In the genomic region with DNA sequence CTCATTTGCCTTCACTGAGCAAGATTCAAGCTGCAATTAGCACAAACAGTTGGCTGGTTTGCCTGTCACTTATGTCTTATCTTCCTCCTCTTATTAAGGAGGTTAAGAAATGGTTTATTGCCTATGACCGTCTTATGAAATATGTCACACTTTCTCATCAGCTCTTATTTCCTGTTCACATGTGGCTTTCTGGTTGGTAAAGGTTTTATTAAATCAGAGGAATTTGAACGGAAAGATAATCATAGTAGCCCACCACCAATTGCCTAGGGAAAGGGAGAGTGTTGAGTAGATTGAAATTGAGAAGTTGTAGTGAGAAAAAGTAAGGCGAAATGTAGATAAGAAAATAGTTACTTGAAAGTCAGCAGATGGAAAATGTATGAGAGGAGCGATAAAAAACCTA, we compare ENCODE assay signal across 19 cellular contexts. TPM values are rescaled to one million over a fixed set of nuclear protein-coding genes. Genes with fewer than 3 reads are reported as not detected.
A peak's percentile ranks its signal among the peaks of the same experiment; 100 is the strongest.
DNase-seq lines count a peak whose midpoint lies in the region; ATAC-seq and TF ChIP-seq lines count a peak whose summit lies in the region.
"Had no signal": no experiment of that assay in that cellular context is flagged by ENCODE, and none has a peak within 500 bp of the region (broad histone marks: within the 10 kb centered on the region; RNA-seq: fewer than 3 reads in every experiment).

No MANE protein-coding gene starts in this region.

- intact Hi-C loops in activated T-helper 1 cell treated with anti-CD3 and anti-CD28 coated beads, Interleukin-12 subunit alpha, Interleukin-12 subunit beta, Interleukin-2, Interleukin-4 antibody, amounts not matched to agents 30 ng/mL and 10 ng/mL and 1 ng/mL, durations not matched to agents 14 hours and 24 hours and 36 hours (cut with micrococcal nuclease): no loop called here
- intact Hi-C loops in psoas muscle (cut with DNase I): no loop called here

- peaks cover 12% of the 10 kb centered on the region for H3K4me1 ChIP-seq in psoas muscle
- H3K4me1 ChIP-seq: SJCRH30 had no signal

- peaks cover 17% of the 10 kb centered on the region for H3K36me3 Mint-ChIP-seq in activated T-helper 1 cell treated with anti-CD3 and anti-CD28 coated beads, Interleukin-12 subunit alpha, Interleukin-12 subunit beta, Interleukin-2, Interleukin-4 antibody, amounts not matched to agents 30 ng/mL and 10 ng/mL and 1 ng/mL, durations not matched to agents 14 hours and 24 hours and 36 hours (ENCODE audit: low read depth)
- H3K36me3 Mint-ChIP-seq in natural killer cell treated with Interleukin-12 subunit alpha and Interleukin-12 subunit beta and Interleukin-15 and Interleukin-18, amount 100 ng/mL, for 72 hours: peaks cover 11% of the 10 kb centered on the region

- WGBS in psoas muscle, 3 donors: 81 to 89% (median 83%) methylated on average over 4 of the region's 4 CpGs

- H3K27ac ChIP-seq in psoas muscle: no peak overlapping the region
- H3K27ac ChIP-seq: brain microvascular endothelial cell, SJCRH30 had no signal

- peaks cover 19% of the 10 kb centered on the region for H3K9me3 Mint-ChIP-seq in activated T-helper 1 cell treated with anti-CD3 and anti-CD28 coated beads, Interleukin-12 subunit alpha, Interleukin-12 subunit beta, Interleukin-2, Interleukin-4 antibody, amounts not matched to agents 30 ng/mL and 10 ng/mL and 1 ng/mL, durations not matched to agents 14 hours and 24 hours and 36 hours
- H3K9me3 Mint-ChIP-seq in natural killer cell treated with Interleukin-12 subunit alpha and Interleukin-12 subunit beta and Interleukin-15 and Interleukin-18, amount 100 ng/mL, for 72 hours: no peaks in the 10 kb centered on the region

- no peak overlapping the region for H3K4me3 ChIP-seq in psoas muscle
- H3K4me3 ChIP-seq: SJCRH30 had no signal

- DNase-seq in activated CD4-positive, CD25-positive, alpha-beta regulatory T cell (lab: John Stamatoyannopoulos, UW): no peak
- DNase-seq in GF-D8 (lab: John Stamatoyannopoulos, UW) (peak; percentile 75), activated gamma-delta T cell (lab: John Stamatoyannopoulos, UW) (no peak), psoas muscle (no peak), ecto neural progenitor cell (ENCODE audit: low spot score) (no peak)
- DNase-seq in activated T-helper 1 cell treated with anti-CD3 and anti-CD28 coated beads, Interleukin-12 subunit alpha, Interleukin-12 subunit beta, Interleukin-2, Interleukin-4 antibody, amounts not matched to agents 30 ng/mL and 10 ng/mL and 1 ng/mL, durations not matched to agents 14 hours and 24 hours and 36 hours (ENCODE audit: low spot score): no peak
- no peak for DNase-seq in natural killer cell treated with Interleukin-12 subunit alpha and Interleukin-12 subunit beta and Interleukin-15 and Interleukin-18, amount 100 ng/mL, for 72 hours (ENCODE audit: low spot score)
- DNase-seq: activated effector memory CD4-positive, alpha-beta T cell treated with anti-CD3 and anti-CD28 coated beads, Interleukin-2, amount 50 U/mL, for 16 hours; brain microvascular endothelial cell; Kasumi-1; NCI-H187; NCI-H510A; SJCRH30; small intestine; T-helper 9 cell; trophoblast cell had no signal

- H3K36me3 ChIP-seq in psoas muscle (ENCODE audit: insufficient read depth in 1 of 2, low read depth in 1 of 2): no peaks in the 10 kb centered on the region
- H3K36me3 ChIP-seq: brain microvascular endothelial cell, SJCRH30 had no signal

- no peaks in the 10 kb centered on the region for H3K27me3 ChIP-seq in psoas muscle (ENCODE audit: insufficient read depth in 3 of 3, low read length in 2 of 3)
- H3K27me3 ChIP-seq: brain microvascular endothelial cell, SJCRH30 had no signal

- H3K27ac Mint-ChIP-seq in activated T-helper 1 cell treated with anti-CD3 and anti-CD28 coated beads, Interleukin-12 subunit alpha, Interleukin-12 subunit beta, Interleukin-2, Interleukin-4 antibody, amounts not matched to agents 30 ng/mL and 10 ng/mL and 1 ng/mL, durations not matched to agents 14 hours and 24 hours and 36 hours: peak overlapping the region; percentile 24
- H3K27ac Mint-ChIP-seq in natural killer cell treated with Interleukin-12 subunit alpha and Interleukin-12 subunit beta and Interleukin-15 and Interleukin-18, amount 100 ng/mL, for 72 hours: peak overlapping the region; percentile 0 to 1

- peaks cover 29% of the 10 kb centered on the region for H3K27me3 Mint-ChIP-seq in activated T-helper 1 cell treated with anti-CD3 and anti-CD28 coated beads, Interleukin-12 subunit alpha, Interleukin-12 subunit beta, Interleukin-2, Interleukin-4 antibody, amounts not matched to agents 30 ng/mL and 10 ng/mL and 1 ng/mL, durations not matched to agents 14 hours and 24 hours and 36 hours (ENCODE audit: insufficient read depth)
- H3K27me3 Mint-ChIP-seq in natural killer cell treated with Interleukin-12 subunit alpha and Interleukin-12 subunit beta and Interleukin-15 and Interleukin-18, amount 100 ng/mL, for 72 hours: peaks cover 40 to 56% of the 10 kb centered on the region in 2 donors

- peaks cover 33% of the 10 kb centered on the region for H3K4me1 Mint-ChIP-seq in activated T-helper 1 cell treated with anti-CD3 and anti-CD28 coated beads, Interleukin-12 subunit alpha, Interleukin-12 subunit beta, Interleukin-2, Interleukin-4 antibody, amounts not matched to agents 30 ng/mL and 10 ng/mL and 1 ng/mL, durations not matched to agents 14 hours and 24 hours and 36 hours (ENCODE audit: low read depth)
- H3K4me1 Mint-ChIP-seq in natural killer cell treated with Interleukin-12 subunit alpha and Interleukin-12 subunit beta and Interleukin-15 and Interleukin-18, amount 100 ng/mL, for 72 hours (ENCODE audit: low read depth in 2 of 2): peaks cover 27 to 44% of the 10 kb centered on the region in 2 donors

- no peak for TF ChIP-seq CTCF in psoas muscle (IDR thresholded peaks at IDR 0.05)

- H3K9me3 ChIP-seq in psoas muscle: no peaks in the 10 kb centered on the region
- H3K9me3 ChIP-seq: SJCRH30 had no signal

- ATAC-seq in activated CD4-positive, CD25-positive, alpha-beta regulatory T cell treated with anti-CD3 and anti-CD28 coated beads, Interleukin-2, amount 50 U/mL, for 24 hours: peak; percentile 13 to 21
- peak; percentile 58 to 75 for ATAC-seq in natural killer cell treated with Interleukin-12 subunit alpha and Interleukin-12 subunit beta and Interleukin-15 and Interleukin-18, amount 100 ng/mL, for 72 hours
- no peak for ATAC-seq in psoas muscle

- H3K4me3 Mint-ChIP-seq in activated T-helper 1 cell treated with anti-CD3 and anti-CD28 coated beads, Interleukin-12 subunit alpha, Interleukin-12 subunit beta, Interleukin-2, Interleukin-4 antibody, amounts not matched to agents 30 ng/mL and 10 ng/mL and 1 ng/mL, durations not matched to agents 14 hours and 24 hours and 36 hours: no peak overlapping the region
- peak overlapping the region; percentile 25 for H3K4me3 Mint-ChIP-seq in natural killer cell treated with Interleukin-12 subunit alpha and Interleukin-12 subunit beta and Interleukin-15 and Interleukin-18, amount 100 ng/mL, for 72 hours

RNA-seq across cellular contexts. Expression of a gene that starts 4.2 kb away (rescaled TPM):
- total RNA-seq in activated T-helper 1 cell treated with anti-CD3 and anti-CD28 coated beads, Interleukin-12 subunit alpha, Interleukin-12 subunit beta, Interleukin-2, Interleukin-4 antibody, amounts not matched to agents 30 ng/mL and 10 ng/mL and 1 ng/mL, durations not matched to agents 14 hours and 24 hours and 36 hours: 1.5 and 2.4 TPM in 2 replicates
- total RNA-seq in natural killer cell treated with Interleukin-12 subunit alpha and Interleukin-12 subunit beta and Interleukin-15 and Interleukin-18, amount 100 ng/mL, for 72 hours: under 1 TPM; 0.19 to 0.86 TPM
- total RNA-seq in psoas muscle: 10 to 100 TPM; 15.9 to 39.8 (median 26.8) TPM
- 10 to 100 TPM; 10.4 to 14.3 (median 11.3) TPM for polyA plus RNA-seq in psoas muscle
- total RNA-seq: OCI-LY7 had no signal

RNA-seq across cellular contexts. Expression of a gene that starts 48.5 kb away (rescaled TPM):
- 0.16 TPM in 1 of 2 replicates, not detected in the other for total RNA-seq in activated T-helper 1 cell treated with anti-CD3 and anti-CD28 coated beads, Interleukin-12 subunit alpha, Interleukin-12 subunit beta, Interleukin-2, Interleukin-4 antibody, amounts not matched to agents 30 ng/mL and 10 ng/mL and 1 ng/mL, durations not matched to agents 14 hours and 24 hours and 36 hours
- total RNA-seq in natural killer cell treated with Interleukin-12 subunit alpha and Interleukin-12 subunit beta and Interleukin-15 and Interleukin-18, amount 100 ng/mL, for 72 hours: under 1 TPM in 1 of 2 donors, not detected in 1; 0.19 TPM
- total RNA-seq in psoas muscle: under 1 TPM; 0.40 to 0.74 (median 0.56) TPM
- under 1 TPM; 0.27 to 0.74 (median 0.30) TPM for polyA plus RNA-seq in psoas muscle
- total RNA-seq: A172, OCI-LY7, SJCRH30 had no signal

Comparison
In these comparisons a context has a peak if more than half of its experiments do, and no peak if none do; other contexts are left out.
1. ATAC-seq: peak in activated CD4-positive, CD25-positive, alpha-beta regulatory T cell treated with anti-CD3 and anti-CD28 coated beads, Interleukin-2, amount 50 U/mL, for 24 hours (2 of 2) and natural killer cell treated with Interleukin-12 subunit alpha and Interleukin-12 subunit beta and Interleukin-15 and Interleukin-18, amount 100 ng/mL, for 72 hours (2 of 2); none in psoas muscle (0 of 4).